Comparison of ENCODE assay signal across 13 cellular contexts in the genomic region with DNA sequence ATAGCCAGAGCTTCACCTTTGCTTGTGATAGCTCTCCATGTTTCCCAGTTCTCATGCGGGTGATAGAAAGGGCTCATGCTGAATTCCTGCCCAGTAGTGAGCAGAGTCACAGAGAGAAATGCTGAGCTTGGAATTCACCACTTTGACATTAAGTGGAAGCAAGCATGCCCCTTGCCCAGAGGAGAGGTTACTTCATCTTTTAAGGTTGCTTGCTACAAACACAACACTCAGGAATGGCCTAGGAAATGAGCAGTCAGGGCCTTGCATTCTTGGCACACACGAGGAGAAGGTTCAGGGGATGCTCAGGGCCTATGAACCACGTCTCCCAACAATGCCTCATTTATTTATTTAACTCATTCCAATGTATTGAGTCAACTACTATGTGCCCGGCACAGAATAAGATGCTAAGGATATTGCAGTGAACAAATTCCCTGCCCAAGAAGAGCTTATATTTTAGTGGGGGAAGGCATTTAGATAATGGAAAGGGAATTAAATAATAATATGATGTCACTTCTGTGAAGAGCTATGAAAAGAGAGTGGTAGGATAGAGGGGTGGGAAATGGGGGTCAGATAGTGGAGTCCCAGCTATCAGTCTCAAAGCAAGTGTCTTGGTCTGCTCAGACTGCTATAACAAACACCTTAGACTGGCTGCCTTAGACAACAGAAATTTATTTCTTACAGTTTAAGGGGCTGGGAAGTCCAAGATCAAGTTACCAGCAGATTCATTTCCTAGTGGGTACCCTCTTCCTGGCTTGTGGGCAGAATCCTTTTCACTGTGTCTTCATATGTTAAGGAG. TPM values are rescaled to one million over a fixed set of nuclear protein-coding genes. Genes with fewer than 3 reads are reported as not detected.
DNase-seq lines count a peak whose midpoint lies in the region; ATAC-seq, FAIRE-seq and TF ChIP-seq lines count a peak whose summit lies in the region.
"Had no signal": no experiment of that assay in that cellular context is flagged by ENCODE, and none has a peak within 500 bp of the region (broad histone marks: within the 10 kb centered on the region; RNA-seq: fewer than 3 reads in every experiment).

No MANE protein-coding gene starts in this region.

- no peak overlapping the region for H3K4me3 ChIP-seq in SK-N-SH (ENCODE audit: low read depth in 2 of 2, low read length in 1 of 2)
- no peak overlapping the region for H3K4me3 ChIP-seq in fibroblast of pulmonary artery (replicated peaks; ENCODE audit: low read depth, low read length)
- H3K4me3 ChIP-seq in vagina: no peak overlapping the region
- H3K4me3 ChIP-seq: lower lobe of right lung had no signal

- FAIRE-seq in H54 (lab: Jason Lieb, UNC): peak; percentile 98

- no peak for ATAC-seq in HG02763 (IDR thresholded peaks at IDR 0.05; ENCODE audit: unreplicated experiment)
- ATAC-seq: lower lobe of right lung, sciatic nerve had no signal

- peak overlapping the region; percentile 66 for H3K9ac ChIP-seq in SK-N-SH

- intact Hi-C loops in vagina (cut with DNase I): no loop called here

- DNase-seq in H54 (ENCODE audit: insufficient read length, low spot score): peak; percentile 84
- DNase-seq in SK-N-SH: no peak
- DNase-seq in fibroblast of pulmonary artery (ENCODE audit: low read depth): peak; percentile 95
- DNase-seq in smooth muscle cell of the brain vasculature (ENCODE audit: low read depth, low spot score): peak; percentile 65
- DNase-seq in iPS-NIHi7 (ENCODE audit: extremely low spot score): no peak
- DNase-seq in activated CD4-positive, alpha-beta T cell treated with anti-CD3 and anti-CD28 coated beads, Interleukin-2, amount 50 U/mL, for 48 hours: no peak
- no peak for DNase-seq in vagina (ENCODE audit: extremely low spot score in 2 of 2)
- DNase-seq: activated CD4-positive, CD25-positive, alpha-beta regulatory T cell; lower lobe of right lung; NCI-H1694 had no signal

- no peaks in the 10 kb centered on the region for H4K20me1 ChIP-seq in SK-N-SH (ENCODE audit: insufficient read depth)

- no peaks in the 10 kb centered on the region for H3K9me2 ChIP-seq in SK-N-SH

- WGBS in SK-N-SH (ENCODE audit: low lambda C conversion rate): 20% methylated on average over 4 of the region's 4 CpGs

- TF ChIP-seq RAD21 in SK-N-SH (IDR thresholded peaks at IDR 0.05; ENCODE audit: low read length): no peak

- H3K27me3 ChIP-seq in SK-N-SH (ENCODE audit: insufficient read depth) (no peaks in the 10 kb centered on the region), vagina (no peaks in the 10 kb centered on the region)

- H3K27ac ChIP-seq in SK-N-SH (ENCODE audit: low read depth in 2 of 2, low read length in 1 of 2) (peak overlapping the region in 1 of 2 experiments; percentile 83; a peak in 2 of 4 replicates), vagina (no peak overlapping the region)
- H3K27ac ChIP-seq: HL-60, lower lobe of right lung had no signal

- no peaks in the 10 kb centered on the region for H3K9me3 ChIP-seq in SK-N-SH
- H3K9me3 ChIP-seq in vagina: no peaks in the 10 kb centered on the region
- H3K9me3 ChIP-seq: lower lobe of right lung had no signal

- TF ChIP-seq EP300 in SK-N-SH (IDR thresholded peaks at IDR 0.05; ENCODE audit: borderline replicate concordance in 1 of 2, low read depth in 1 of 2, low read length in 1 of 2): peak in 1 of 2 experiments; percentile 57; a peak in 2 of 4 replicates

- H3K79me2 ChIP-seq in SK-N-SH (ENCODE audit: insufficient read depth): no peaks in the 10 kb centered on the region

- CTCF ChIA-PET in SK-N-SH (lab: Yijun Ruan, JAX): interaction anchor here (1.1 to 1.3 kb wide), 2 partner anchors 20 to 42 kb away, joined by 3 to 5 read pairs; a partner anchor contains a TSS

- H3K36me3 ChIP-seq in SK-N-SH (replicated peaks in 1 of 2; ENCODE audit: control insufficient read depth in 1 of 2, insufficient read depth in 2 of 2, low read length in 1 of 2) (no peaks in the 10 kb centered on the region), vagina (no peaks in the 10 kb centered on the region)
- H3K36me3 ChIP-seq: lower lobe of right lung had no signal

- TF ChIP-seq POLR2A in H54 (IDR thresholded peaks at IDR 0.05; ENCODE audit: low read depth, low read length) (no peak), vagina (IDR thresholded peaks at IDR 0.05) (no peak)

- H3F3A ChIP-seq in SK-N-SH (replicated peaks; ENCODE audit: insufficient read depth): peaks cover 24% of the 10 kb centered on the region

- TF ChIP-seq CTCF in SK-N-SH (IDR thresholded peaks at IDR 0.05): no peak
- no peak for TF ChIP-seq CTCF in fibroblast of pulmonary artery (IDR thresholded peaks at IDR 0.05; ENCODE audit: low read length, missing control alignments)
- TF ChIP-seq CTCF in vagina (IDR thresholded peaks at IDR 0.05): no peak

- peak overlapping the region; percentile 65; the same call in 1 of the 2 replicates for H2AFZ ChIP-seq in SK-N-SH (ENCODE audit: low read depth)

- H3K4me1 ChIP-seq in SK-N-SH (ENCODE audit: control insufficient read depth in 1 of 2, insufficient read depth in 2 of 2, low read depth in 1 of 2, low read length in 1 of 2) (peaks cover 0 to 13% of the 10 kb centered on the region in 2 experiments; a peak in 3 of 4 replicates), vagina (no peaks in the 10 kb centered on the region)
- H3K4me1 ChIP-seq: lower lobe of right lung had no signal

- H3K4me2 ChIP-seq in SK-N-SH: peak overlapping the region; percentile 66

- POLR2A ChIA-PET in SK-N-SH (lab: Yijun Ruan, JAX): no interaction called here

TF ChIP-seq in SK-N-SH, 30 proteins besides CTCF, POLR2A, EP300 and RAD21 (continues in another document):
- TF ChIP-seq, protein P1, sequence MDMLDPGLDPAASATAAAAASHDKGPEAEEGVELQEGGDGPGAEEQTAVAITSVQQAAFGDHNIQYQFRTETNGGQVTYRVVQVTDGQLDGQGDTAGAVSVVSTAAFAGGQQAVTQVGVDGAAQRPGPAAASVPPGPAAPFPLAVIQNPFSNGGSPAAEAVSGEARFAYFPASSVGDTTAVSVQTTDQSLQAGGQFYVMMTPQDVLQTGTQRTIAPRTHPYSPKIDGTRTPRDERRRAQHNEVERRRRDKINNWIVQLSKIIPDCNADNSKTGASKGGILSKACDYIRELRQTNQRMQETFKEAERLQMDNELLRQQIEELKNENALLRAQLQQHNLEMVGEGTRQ (IDR thresholded peaks at IDR 0.05; ENCODE audit: borderline replicate concordance, low read depth, low read length): no peak
- TF ChIP-seq, protein P2, sequence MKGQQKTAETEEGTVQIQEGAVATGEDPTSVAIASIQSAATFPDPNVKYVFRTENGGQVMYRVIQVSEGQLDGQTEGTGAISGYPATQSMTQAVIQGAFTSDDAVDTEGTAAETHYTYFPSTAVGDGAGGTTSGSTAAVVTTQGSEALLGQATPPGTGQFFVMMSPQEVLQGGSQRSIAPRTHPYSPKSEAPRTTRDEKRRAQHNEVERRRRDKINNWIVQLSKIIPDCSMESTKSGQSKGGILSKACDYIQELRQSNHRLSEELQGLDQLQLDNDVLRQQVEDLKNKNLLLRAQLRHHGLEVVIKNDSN (IDR thresholded peaks at IDR 0.05; ENCODE audit: borderline replicate concordance, low read depth): no peak
- TF ChIP-seq ELF1 (IDR thresholded peaks at IDR 0.05): no peak
- TF ChIP-seq, protein P3, sequence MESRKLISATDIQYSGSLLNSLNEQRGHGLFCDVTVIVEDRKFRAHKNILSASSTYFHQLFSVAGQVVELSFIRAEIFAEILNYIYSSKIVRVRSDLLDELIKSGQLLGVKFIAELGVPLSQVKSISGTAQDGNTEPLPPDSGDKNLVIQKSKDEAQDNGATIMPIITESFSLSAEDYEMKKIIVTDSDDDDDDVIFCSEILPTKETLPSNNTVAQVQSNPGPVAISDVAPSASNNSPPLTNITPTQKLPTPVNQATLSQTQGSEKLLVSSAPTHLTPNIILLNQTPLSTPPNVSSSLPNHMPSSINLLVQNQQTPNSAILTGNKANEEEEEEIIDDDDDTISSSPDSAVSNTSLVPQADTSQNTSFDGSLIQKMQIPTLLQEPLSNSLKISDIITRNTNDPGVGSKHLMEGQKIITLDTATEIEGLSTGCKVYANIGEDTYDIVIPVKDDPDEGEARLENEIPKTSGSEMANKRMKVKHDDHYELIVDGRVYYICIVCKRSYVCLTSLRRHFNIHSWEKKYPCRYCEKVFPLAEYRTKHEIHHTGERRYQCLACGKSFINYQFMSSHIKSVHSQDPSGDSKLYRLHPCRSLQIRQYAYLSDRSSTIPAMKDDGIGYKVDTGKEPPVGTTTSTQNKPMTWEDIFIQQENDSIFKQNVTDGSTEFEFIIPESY (IDR thresholded peaks at IDR 0.05; ENCODE audit: borderline replicate concordance, low read depth): no peak
- no peak for TF ChIP-seq GATA2 (CRISPR knock-in tag; IDR thresholded peaks at IDR 0.05)
- peak; percentile 38; the same call in 1 of the 2 replicates for TF ChIP-seq RXRA (IDR thresholded peaks at IDR 0.05; ENCODE audit: borderline replicate concordance, low read depth)
- no peak for TF ChIP-seq RFX5 (IDR thresholded peaks at IDR 0.05; ENCODE audit: low read length)
- no peak for TF ChIP-seq FOXM1 (IDR thresholded peaks at IDR 0.05; ENCODE audit: low read depth)
- TF ChIP-seq RCOR1 (IDR thresholded peaks at IDR 0.05; ENCODE audit: low read length): no peak
- TF ChIP-seq FOXJ3 (CRISPR knock-in tag; IDR thresholded peaks at IDR 0.05): no peak
- TF ChIP-seq TEAD4 (IDR thresholded peaks at IDR 0.05; ENCODE audit: borderline replicate concordance, insufficient read depth): peak; percentile 85
- no peak for TF ChIP-seq YY1 (IDR thresholded peaks at IDR 0.05; ENCODE audit: low read depth)
- TF ChIP-seq, protein P4, sequence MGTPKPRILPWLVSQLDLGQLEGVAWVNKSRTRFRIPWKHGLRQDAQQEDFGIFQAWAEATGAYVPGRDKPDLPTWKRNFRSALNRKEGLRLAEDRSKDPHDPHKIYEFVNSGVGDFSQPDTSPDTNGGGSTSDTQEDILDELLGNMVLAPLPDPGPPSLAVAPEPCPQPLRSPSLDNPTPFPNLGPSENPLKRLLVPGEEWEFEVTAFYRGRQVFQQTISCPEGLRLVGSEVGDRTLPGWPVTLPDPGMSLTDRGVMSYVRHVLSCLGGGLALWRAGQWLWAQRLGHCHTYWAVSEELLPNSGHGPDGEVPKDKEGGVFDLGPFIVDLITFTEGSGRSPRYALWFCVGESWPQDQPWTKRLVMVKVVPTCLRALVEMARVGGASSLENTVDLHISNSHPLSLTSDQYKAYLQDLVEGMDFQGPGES (IDR thresholded peaks at IDR 0.05; ENCODE audit: low read depth, low read length): no peak
- no peak for TF ChIP-seq TAF1 (IDR thresholded peaks at IDR 0.05; ENCODE audit: borderline replicate concordance, low read depth, low read length)
- TF ChIP-seq MXI1 (IDR thresholded peaks at IDR 0.05; ENCODE audit: low read depth, low read length): no peak
- TF ChIP-seq CHD2 (IDR thresholded peaks at IDR 0.05; ENCODE audit: low read length, partially characterized antibody): no peak
- no peak for TF ChIP-seq GABPA (IDR thresholded peaks at IDR 0.05; ENCODE audit: low read depth)
- TF ChIP-seq FOSL2 (IDR thresholded peaks at IDR 0.05; ENCODE audit: borderline replicate concordance, low read depth): peak; percentile 68
- TF ChIP-seq TCF12 (IDR thresholded peaks at IDR 0.05): peak; percentile 71

RNA-seq across cellular contexts. Expression of a gene that starts 42.1 kb away (rescaled TPM):
- polyA plus RNA-seq in SK-N-SH (2012; rRNA removed): 24.1 and 40.6 TPM in 2 replicates
- polyA plus RNA-seq in SK-N-SH (2012; cell fraction: cytosol; rRNA removed): 33.7 and 39.3 TPM in 2 replicates
- 28.8 and 71.2 TPM in 2 replicates for polyA plus RNA-seq in SK-N-SH (2012; cell fraction: nucleus; rRNA removed)
- total RNA-seq in vagina: 33.9 TPM

Comparison
In these comparisons a context has a peak if more than half of its experiments do, and no peak if none do; other contexts are left out.
1. DNase-seq: peak in H54 (single experiment), fibroblast of pulmonary artery (single experiment) and smooth muscle cell of the brain vasculature (single experiment); none in SK-N-SH (single experiment), iPS-NIHi7 (single experiment), activated CD4-positive, alpha-beta T cell treated with anti-CD3 and anti-CD28 coated beads, Interleukin-2, amount 50 U/mL, for 48 hours (0 of 2) and vagina (0 of 2).